2 cellular contexts compared by ENCODE assay signal in the genomic region with DNA sequence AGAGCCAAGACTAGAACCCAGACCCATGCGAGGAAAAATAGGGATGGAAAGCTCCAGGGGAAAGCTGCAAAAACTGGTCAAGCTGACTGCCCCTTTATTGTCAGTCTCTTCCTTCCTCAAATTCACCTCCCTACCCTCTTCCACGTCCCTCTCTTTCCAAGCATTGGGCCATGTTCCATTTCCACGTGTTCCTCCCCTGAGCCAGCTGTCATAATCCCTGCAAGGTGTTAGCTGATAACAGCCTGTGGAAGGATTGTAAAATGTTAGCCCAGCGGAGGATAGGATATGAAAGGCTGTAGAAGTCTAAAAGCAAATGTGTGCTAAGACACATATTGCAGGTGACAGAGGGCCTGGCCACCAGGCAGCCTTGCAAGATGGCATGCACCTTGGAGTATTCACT.
TF ChIP-seq lines count a peak whose summit lies in the region.

No MANE protein-coding gene starts in this region.

TF ChIP-seq in K562, 482 proteins besides CTCF, POLR2A, EP300 and RAD21 (continues in another document):
- TF ChIP-seq, protein P1, sequence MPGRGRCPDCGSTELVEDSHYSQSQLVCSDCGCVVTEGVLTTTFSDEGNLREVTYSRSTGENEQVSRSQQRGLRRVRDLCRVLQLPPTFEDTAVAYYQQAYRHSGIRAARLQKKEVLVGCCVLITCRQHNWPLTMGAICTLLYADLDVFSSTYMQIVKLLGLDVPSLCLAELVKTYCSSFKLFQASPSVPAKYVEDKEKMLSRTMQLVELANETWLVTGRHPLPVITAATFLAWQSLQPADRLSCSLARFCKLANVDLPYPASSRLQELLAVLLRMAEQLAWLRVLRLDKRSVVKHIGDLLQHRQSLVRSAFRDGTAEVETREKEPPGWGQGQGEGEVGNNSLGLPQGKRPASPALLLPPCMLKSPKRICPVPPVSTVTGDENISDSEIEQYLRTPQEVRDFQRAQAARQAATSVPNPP (IDR thresholded peaks at IDR 0.05; ENCODE audit: borderline replicate concordance, insufficient read depth, insufficient read length) = no peak
- TF ChIP-seq SMARCA5 (IDR thresholded peaks at IDR 0.05) (no peak), SMAD1 (IDR thresholded peaks at IDR 0.05; ENCODE audit: low read depth, low read length, partially characterized antibody) (no peak), ZNF431 (CRISPR knock-in tag; IDR thresholded peaks at IDR 0.05) (no peak), ZNF551 (CRISPR knock-in tag; IDR thresholded peaks at IDR 0.05) (no peak), GATAD2A (IDR thresholded peaks at IDR 0.05) (no peak), GATA2 (CRISPR knock-in tag; IDR thresholded peaks at IDR 0.05) (peak; percentile 57; the same call in 1 of the 2 replicates), TRIM24 (IDR thresholded peaks at IDR 0.05) (peak; percentile 48 to 59; a peak in 3 of 4 replicates), SOX6 (IDR thresholded peaks at IDR 0.05) (peak; percentile 34; the same call in 1 of the 2 replicates), KLF10 (CRISPR knock-in tag; IDR thresholded peaks at IDR 0.05) (no peak), NBN (IDR thresholded peaks at IDR 0.05; ENCODE audit: low read depth) (0 out of 2 replicates have a peak, but pooled peaks have one; percentile 27), MXI1 (IDR thresholded peaks at IDR 0.05; ENCODE audit: low read depth, low read length) (no peak), FIP1L1 (IDR thresholded peaks at IDR 0.05; ENCODE audit: low read depth, low read length, poor library complexity, severe bottlenecking) (no peak), ZNF644 (tag; IDR thresholded peaks at IDR 0.05; ENCODE audit: low read depth) (no peak), PCBP1 (IDR thresholded peaks at IDR 0.05; ENCODE audit: low read depth, low read length, poor library complexity, severe bottlenecking) (no peak), CBFA2T3 (IDR thresholded peaks at IDR 0.05) (peak; percentile 79), ZNF324 (CRISPR knock-in tag; IDR thresholded peaks at IDR 0.05) (no peak), ZNF24 (IDR thresholded peaks at IDR 0.05) (no peak), MTA2 (IDR thresholded peaks at IDR 0.05; ENCODE audit: low read depth) (peak; percentile 74)
- TF ChIP-seq, protein P2, sequence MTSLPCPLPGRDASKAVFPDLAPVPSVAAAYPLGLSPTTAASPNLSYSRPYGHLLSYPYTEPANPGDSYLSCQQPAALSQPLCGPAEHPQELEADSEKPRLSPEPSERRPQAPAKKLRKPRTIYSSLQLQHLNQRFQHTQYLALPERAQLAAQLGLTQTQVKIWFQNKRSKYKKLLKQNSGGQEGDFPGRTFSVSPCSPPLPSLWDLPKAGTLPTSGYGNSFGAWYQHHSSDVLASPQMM (CRISPR knock-in tag; IDR thresholded peaks at IDR 0.05) = no peak
- TF ChIP-seq, protein P3, sequence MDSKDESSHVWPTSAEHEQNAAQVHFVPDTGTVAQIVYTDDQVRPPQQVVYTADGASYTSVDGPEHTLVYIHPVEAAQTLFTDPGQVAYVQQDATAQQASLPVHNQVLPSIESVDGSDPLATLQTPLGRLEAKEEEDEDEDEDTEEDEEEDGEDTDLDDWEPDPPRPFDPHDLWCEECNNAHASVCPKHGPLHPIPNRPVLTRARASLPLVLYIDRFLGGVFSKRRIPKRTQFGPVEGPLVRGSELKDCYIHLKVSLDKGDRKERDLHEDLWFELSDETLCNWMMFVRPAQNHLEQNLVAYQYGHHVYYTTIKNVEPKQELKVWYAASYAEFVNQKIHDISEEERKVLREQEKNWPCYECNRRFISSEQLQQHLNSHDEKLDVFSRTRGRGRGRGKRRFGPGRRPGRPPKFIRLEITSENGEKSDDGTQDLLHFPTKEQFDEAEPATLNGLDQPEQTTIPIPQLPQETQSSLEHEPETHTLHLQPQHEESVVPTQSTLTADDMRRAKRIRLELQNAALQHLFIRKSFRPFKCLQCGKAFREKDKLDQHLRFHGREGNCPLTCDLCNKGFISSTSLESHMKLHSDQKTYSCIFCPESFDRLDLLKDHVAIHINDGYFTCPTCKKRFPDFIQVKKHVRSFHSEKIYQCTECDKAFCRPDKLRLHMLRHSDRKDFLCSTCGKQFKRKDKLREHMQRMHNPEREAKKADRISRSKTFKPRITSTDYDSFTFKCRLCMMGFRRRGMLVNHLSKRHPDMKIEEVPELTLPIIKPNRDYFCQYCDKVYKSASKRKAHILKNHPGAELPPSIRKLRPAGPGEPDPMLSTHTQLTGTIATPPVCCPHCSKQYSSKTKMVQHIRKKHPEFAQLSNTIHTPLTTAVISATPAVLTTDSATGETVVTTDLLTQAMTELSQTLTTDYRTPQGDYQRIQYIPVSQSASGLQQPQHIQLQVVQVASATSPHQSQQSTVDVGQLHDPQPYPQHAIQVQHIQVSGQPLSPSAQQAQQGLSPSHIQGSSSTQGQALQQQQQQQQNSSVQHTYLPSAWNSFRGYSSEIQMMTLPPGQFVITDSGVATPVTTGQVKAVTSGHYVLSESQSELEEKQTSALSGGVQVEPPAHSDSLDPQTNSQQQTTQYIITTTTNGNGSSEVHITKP (IDR thresholded peaks at IDR 0.05; ENCODE audit: partially characterized antibody) = no peak
- TF ChIP-seq, protein P4, sequence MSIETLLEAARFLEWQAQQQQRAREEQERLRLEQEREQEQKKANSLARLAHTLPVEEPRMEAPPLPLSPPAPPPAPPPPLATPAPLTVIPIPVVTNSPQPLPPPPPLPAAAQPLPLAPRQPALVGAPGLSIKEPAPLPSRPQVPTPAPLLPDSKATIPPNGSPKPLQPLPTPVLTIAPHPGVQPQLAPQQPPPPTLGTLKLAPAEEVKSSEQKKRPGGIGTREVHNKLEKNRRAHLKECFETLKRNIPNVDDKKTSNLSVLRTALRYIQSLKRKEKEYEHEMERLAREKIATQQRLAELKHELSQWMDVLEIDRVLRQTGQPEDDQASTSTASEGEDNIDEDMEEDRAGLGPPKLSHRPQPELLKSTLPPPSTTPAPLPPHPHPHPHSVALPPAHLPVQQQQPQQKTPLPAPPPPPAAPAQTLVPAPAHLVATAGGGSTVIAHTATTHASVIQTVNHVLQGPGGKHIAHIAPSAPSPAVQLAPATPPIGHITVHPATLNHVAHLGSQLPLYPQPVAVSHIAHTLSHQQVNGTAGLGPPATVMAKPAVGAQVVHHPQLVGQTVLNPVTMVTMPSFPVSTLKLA (conservative IDR thresholded peaks at IDR 0.05) = peak; percentile 47 to 79
- TF ChIP-seq, protein P5, sequence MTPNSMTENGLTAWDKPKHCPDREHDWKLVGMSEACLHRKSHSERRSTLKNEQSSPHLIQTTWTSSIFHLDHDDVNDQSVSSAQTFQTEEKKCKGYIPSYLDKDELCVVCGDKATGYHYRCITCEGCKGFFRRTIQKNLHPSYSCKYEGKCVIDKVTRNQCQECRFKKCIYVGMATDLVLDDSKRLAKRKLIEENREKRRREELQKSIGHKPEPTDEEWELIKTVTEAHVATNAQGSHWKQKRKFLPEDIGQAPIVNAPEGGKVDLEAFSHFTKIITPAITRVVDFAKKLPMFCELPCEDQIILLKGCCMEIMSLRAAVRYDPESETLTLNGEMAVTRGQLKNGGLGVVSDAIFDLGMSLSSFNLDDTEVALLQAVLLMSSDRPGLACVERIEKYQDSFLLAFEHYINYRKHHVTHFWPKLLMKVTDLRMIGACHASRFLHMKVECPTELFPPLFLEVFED (CRISPR knock-in tag; conservative IDR thresholded peaks at IDR 0.05) = no peak

TF ChIP-seq in GM23338, 12 proteins besides CTCF, POLR2A, EP300 and RAD21:
- TF ChIP-seq, protein P6, sequence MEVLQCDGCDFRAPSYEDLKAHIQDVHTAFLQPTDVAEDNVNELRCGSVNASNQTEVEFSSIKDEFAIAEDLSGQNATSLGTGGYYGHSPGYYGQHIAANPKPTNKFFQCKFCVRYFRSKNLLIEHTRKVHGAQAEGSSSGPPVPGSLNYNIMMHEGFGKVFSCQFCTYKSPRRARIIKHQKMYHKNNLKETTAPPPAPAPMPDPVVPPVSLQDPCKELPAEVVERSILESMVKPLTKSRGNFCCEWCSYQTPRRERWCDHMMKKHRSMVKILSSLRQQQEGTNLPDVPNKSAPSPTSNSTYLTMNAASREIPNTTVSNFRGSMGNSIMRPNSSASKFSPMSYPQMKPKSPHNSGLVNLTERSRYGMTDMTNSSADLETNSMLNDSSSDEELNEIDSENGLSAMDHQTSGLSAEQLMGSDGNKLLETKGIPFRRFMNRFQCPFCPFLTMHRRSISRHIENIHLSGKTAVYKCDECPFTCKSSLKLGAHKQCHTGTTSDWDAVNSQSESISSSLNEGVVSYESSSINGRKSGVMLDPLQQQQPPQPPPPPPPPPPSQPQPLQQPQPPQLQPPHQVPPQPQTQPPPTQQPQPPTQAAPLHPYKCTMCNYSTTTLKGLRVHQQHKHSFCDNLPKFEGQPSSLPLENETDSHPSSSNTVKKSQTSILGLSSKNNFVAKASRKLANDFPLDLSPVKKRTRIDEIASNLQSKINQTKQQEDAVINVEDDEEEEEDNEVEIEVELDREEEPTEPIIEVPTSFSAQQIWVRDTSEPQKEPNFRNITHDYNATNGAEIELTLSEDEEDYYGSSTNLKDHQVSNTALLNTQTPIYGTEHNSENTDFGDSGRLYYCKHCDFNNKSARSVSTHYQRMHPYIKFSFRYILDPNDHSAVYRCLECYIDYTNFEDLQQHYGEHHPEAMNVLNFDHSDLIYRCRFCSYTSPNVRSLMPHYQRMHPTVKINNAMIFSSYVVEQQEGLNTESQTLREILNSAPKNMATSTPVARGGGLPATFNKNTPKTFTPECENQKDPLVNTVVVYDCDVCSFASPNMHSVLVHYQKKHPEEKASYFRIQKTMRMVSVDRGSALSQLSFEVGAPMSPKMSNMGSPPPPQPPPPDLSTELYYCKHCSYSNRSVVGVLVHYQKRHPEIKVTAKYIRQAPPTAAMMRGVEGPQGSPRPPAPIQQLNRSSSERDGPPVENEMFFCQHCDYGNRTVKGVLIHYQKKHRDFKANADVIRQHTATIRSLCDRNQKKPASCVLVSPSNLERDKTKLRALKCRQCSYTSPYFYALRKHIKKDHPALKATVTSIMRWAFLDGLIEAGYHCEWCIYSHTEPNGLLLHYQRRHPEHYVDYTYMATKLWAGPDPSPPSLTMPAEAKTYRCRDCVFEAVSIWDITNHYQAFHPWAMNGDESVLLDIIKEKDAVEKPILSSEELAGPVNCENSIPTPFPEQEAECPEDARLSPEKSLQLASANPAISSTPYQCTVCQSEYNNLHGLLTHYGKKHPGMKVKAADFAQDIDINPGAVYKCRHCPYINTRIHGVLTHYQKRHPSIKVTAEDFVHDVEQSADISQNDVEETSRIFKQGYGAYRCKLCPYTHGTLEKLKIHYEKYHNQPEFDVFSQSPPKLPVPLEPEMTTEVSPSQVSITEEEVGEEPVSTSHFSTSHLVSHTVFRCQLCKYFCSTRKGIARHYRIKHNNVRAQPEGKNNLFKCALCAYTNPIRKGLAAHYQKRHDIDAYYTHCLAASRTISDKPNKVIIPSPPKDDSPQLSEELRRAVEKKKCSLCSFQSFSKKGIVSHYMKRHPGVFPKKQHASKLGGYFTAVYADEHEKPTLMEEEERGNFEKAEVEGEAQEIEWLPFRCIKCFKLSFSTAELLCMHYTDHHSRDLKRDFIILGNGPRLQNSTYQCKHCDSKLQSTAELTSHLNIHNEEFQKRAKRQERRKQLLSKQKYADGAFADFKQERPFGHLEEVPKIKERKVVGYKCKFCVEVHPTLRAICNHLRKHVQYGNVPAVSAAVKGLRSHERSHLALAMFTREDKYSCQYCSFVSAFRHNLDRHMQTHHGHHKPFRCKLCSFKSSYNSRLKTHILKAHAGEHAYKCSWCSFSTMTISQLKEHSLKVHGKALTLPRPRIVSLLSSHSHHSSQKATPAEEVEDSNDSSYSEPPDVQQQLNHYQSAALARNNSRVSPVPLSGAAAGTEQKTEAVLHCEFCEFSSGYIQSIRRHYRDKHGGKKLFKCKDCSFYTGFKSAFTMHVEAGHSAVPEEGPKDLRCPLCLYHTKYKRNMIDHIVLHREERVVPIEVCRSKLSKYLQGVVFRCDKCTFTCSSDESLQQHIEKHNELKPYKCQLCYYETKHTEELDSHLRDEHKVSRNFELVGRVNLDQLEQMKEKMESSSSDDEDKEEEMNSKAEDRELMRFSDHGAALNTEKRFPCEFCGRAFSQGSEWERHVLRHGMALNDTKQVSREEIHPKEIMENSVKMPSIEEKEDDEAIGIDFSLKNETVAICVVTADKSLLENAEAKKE (CRISPR knock-in tag; IDR thresholded peaks at IDR 0.05) = no peak
